Comparison of ENCODE assay signal across 17 cellular contexts in genomic region chr4:141912831-141913230, GRCh38.
DNase-seq lines count a peak whose midpoint lies in the region; TF ChIP-seq lines count a peak whose summit lies in the region.
"Had no signal": no experiment of that assay in that cellular context is flagged by ENCODE, and none has a peak within 500 bp of the region (broad histone marks: within the 10 kb centered on the region; RNA-seq: fewer than 3 reads in every experiment).

No MANE protein-coding gene starts in this region.

- no peak for TF ChIP-seq EP300 in stomach (IDR thresholded peaks at IDR 0.05)

- intact Hi-C loops in stomach (cut with DNase I; ENCODE audit: low total_unique reads), result no loop called here

- WGBS in stomach, 5 donors, result 10 to 31% (median 11%) methylated on average over 4 of the region's 4 CpGs

- peak; percentile 1 for DNase-seq in NCI-H2029 (lab: John Stamatoyannopoulos, UW)
- DNase-seq in NCI-H2029 treated with DMSO at 0.1 percent for 48 hours (lab: John Stamatoyannopoulos, UW), result no peak
- DNase-seq in NCI-H510A treated with DMSO at 0.1 percent for 48 hours (lab: John Stamatoyannopoulos, UW), result peak; percentile 52
- peak; percentile 5 for DNase-seq in choroid plexus epithelial cell (ENCODE audit: low read depth)
- peak; percentile 54 for DNase-seq in stomach
- DNase-seq in effector CD4-positive, alpha-beta T cell, result no peak
- no peak for DNase-seq in activated naive CD4-positive, alpha-beta T cell treated with Interleukin-2 at 50 U/mL for 16 hours
- no peak for DNase-seq in cerebellum (ENCODE audit: low spot score)
- DNase-seq: activated CD4-positive, alpha-beta memory T cell treated with anti-CD3 and anti-CD28 coated beads, Interleukin-2, amount 10 ng/mL, durations not matched to agents 7 days and 5 days; aorta; HCEC 1CT; Kasumi-1; naive thymus-derived CD8-positive, alpha-beta T cell; NCI-H1694 treated with DMSO at 0.1 percent for 48 hours; NK-92 treated with Interleukin-12 subunit alpha and Interleukin-12 subunit beta, amount 100 ng/mL, for 24 hours; stimulated activated CD4-positive, alpha-beta T cell treated with anti-CD3 and anti-CD28 coated beads, Interleukin-12 subunit alpha, Interleukin-12 subunit beta, amount 100 ng/mL, for 4 hours had no signal

- H3K4me1 ChIP-seq in stomach, result no peaks in the 10 kb centered on the region
- H3K4me1 ChIP-seq: prostate gland had no signal

- no peaks in the 10 kb centered on the region for H3K36me3 ChIP-seq in stomach
- H3K36me3 ChIP-seq: prostate gland had no signal

- H3K27ac ChIP-seq in stomach, result no peak overlapping the region
- H3K27ac ChIP-seq: prostate gland had no signal

- TF ChIP-seq POLR2A in stomach (IDR thresholded peaks at IDR 0.05), result no peak

- no peak for TF ChIP-seq CTCF in choroid plexus epithelial cell (conservative IDR thresholded peaks at IDR 0.05; ENCODE audit: low read depth, low read length)
- no peak for TF ChIP-seq CTCF in stomach (IDR thresholded peaks at IDR 0.05)

- H3K4me3 ChIP-seq in choroid plexus epithelial cell (ENCODE audit: low read depth, low read length), result no peak overlapping the region
- H3K4me3 ChIP-seq in stomach, result no peak overlapping the region
- H3K4me3 ChIP-seq: prostate gland had no signal

- H3K27me3 ChIP-seq in stomach, result no peaks in the 10 kb centered on the region

- no peaks in the 10 kb centered on the region for H3K9me3 ChIP-seq in stomach
- H3K9me3 ChIP-seq: prostate gland had no signal

Comparison
In these comparisons a context has a peak if more than half of its experiments do, and no peak if none do; other contexts are left out.
1. DNase-seq: peak in NCI-H2029 (single experiment), NCI-H510A treated with DMSO at 0.1 percent for 48 hours (single experiment), choroid plexus epithelial cell (single experiment) and stomach (single experiment); none in NCI-H2029 treated with DMSO at 0.1 percent for 48 hours (single experiment), effector CD4-positive, alpha-beta T cell (single experiment), activated naive CD4-positive, alpha-beta T cell treated with Interleukin-2 at 50 U/mL for 16 hours (single experiment) and cerebellum (single experiment).